Comparison of ENCODE assay signal across 12 cellular contexts in genomic region chr17:50763716-50764450, GRCh38. TPM values are rescaled to one million over a fixed set of nuclear protein-coding genes. Genes with fewer than 3 reads are reported as not detected.
A peak's percentile ranks its signal among the peaks of the same experiment; 100 is the strongest.
DNase-seq lines count a peak whose midpoint lies in the region; ATAC-seq, FAIRE-seq and TF ChIP-seq lines count a peak whose summit lies in the region.
"Had no signal": no experiment of that assay in that cellular context is flagged by ENCODE, and none has a peak within 500 bp of the region (broad histone marks: within the 10 kb centered on the region; RNA-seq: fewer than 3 reads in every experiment).

No MANE protein-coding gene starts in this region.

- TF ChIP-seq POLR2A in transverse colon (IDR thresholded peaks at IDR 0.05) = no peak

- WGBS in heart right ventricle, 2 donors = 75 to 81% methylated on average over 2 of the region's 2 CpGs
- 54 to 57% methylated on average over 1 to 2 of the region's 2 CpGs for WGBS in transverse colon (ENCODE audit: low coverage in 1 of 2), 2 donors

- no peak for FAIRE-seq in RCC 7860 (lab: Jason Lieb, UNC)

- no peaks in the 10 kb centered on the region for H3K36me3 ChIP-seq in cardiac muscle cell
- H3K36me3 ChIP-seq in heart right ventricle = no peaks in the 10 kb centered on the region
- no peaks in the 10 kb centered on the region for H3K36me3 ChIP-seq in transverse colon
- H3K36me3 ChIP-seq: esophagus squamous epithelium had no signal

- H3K4me1 ChIP-seq in cardiac muscle cell (ENCODE audit: low read depth) (peaks cover 36% of the 10 kb centered on the region), heart right ventricle (peaks cover 0 to 38% (median 29%) of the 10 kb centered on the region in 9 donors), transverse colon (peaks cover 19 to 48% (median 36%) of the 10 kb centered on the region in 4 donors)

- in situ Hi-C loops in transverse colon (cut with MboI; ENCODE audit: low pct_ligation_motif_present in 1 of 4, low pct_unique_long_range_greater_than_20kb in 1 of 4, low sequenced_read_pairs in 3 of 4) = no loop called here

- TF ChIP-seq CTCF in cardiac muscle cell (IDR thresholded peaks at IDR 0.05; ENCODE audit: low read depth, low read length) (no peak), heart right ventricle (IDR thresholded peaks at IDR 0.05) (no peak), transverse colon (IDR thresholded peaks at IDR 0.05) (no peak)

- H3K27me3 ChIP-seq in cardiac muscle cell (no peaks in the 10 kb centered on the region), heart right ventricle (no peaks in the 10 kb centered on the region), transverse colon (no peaks in the 10 kb centered on the region)
- H3K27me3 ChIP-seq: esophagus squamous epithelium had no signal

- ATAC-seq in heart right ventricle = no peak

- intact Hi-C loops in heart right ventricle (cut with DNase I) (no loop called here), transverse colon (cut with DNase I; ENCODE audit: low total_unique reads) (no loop called here)

- H3K27ac ChIP-seq in cardiac muscle cell (peak overlapping the region; percentile 73), heart right ventricle (peak overlapping the region in 1 of 10 donors; percentile 82), transverse colon (peak overlapping the region; percentile 84 to 93 (median 89))

- no peak for TF ChIP-seq EP300 in transverse colon (IDR thresholded peaks at IDR 0.05; ENCODE audit: low read depth)

- H3K9me3 ChIP-seq in cardiac muscle cell (ENCODE audit: low read depth) = no peaks in the 10 kb centered on the region
- H3K9me3 ChIP-seq in heart right ventricle = no peaks in the 10 kb centered on the region
- H3K9me3 ChIP-seq in transverse colon = no peaks in the 10 kb centered on the region
- H3K9me3 ChIP-seq: esophagus squamous epithelium had no signal

- DNase-seq in cardiac muscle cell (ENCODE audit: low read depth in 1 of 2, low spot score in 1 of 2) (no peak), heart right ventricle (no peak), NCI-H82 treated with DMSO at 0.1 percent for 48 hours (lab: John Stamatoyannopoulos, UW; ENCODE audit: unreplicated experiment) (peak; percentile 22), kidney tubule cell (ENCODE audit: low spot score) (peak; percentile 39), transverse colon (peak; percentile 62), RCC 7860 (ENCODE audit: low spot score) (no peak)
- no peak for DNase-seq in stimulated activated CD4-positive, alpha-beta T cell treated with anti-CD3 and anti-CD28 coated beads, Interleukin-2, amount 100 ng/mL, for 48 hours
- DNase-seq in activated CD8-positive, alpha-beta memory T cell treated with anti-CD3 and anti-CD28 coated beads, Interleukin-2, amount 50 U/mL, for 4 hours = no peak
- DNase-seq: esophagus squamous epithelium; stimulated activated CD4-positive, alpha-beta T cell treated with anti-CD3 and anti-CD28 coated beads, Interleukin-4, amount 100 ng/mL, for 4 hours had no signal

- H3K4me3 ChIP-seq in cardiac muscle cell = no peak overlapping the region
- no peak overlapping the region for H3K4me3 ChIP-seq in heart right ventricle
- peak overlapping the region in 1 of 4 donors; percentile 43 for H3K4me3 ChIP-seq in transverse colon

RNA-seq across cellular contexts. Expression of gene ANKRD40CL, which starts 3.4 kb away (rescaled TPM):
- total RNA-seq in cardiac muscle cell (not detected in 2 replicates), heart right ventricle (not detected), transverse colon (10 to 100 TPM; 40.8 to 86.0 (median 74.9) TPM)
- polyA plus RNA-seq in cardiac muscle cell (not detected in 2 replicates), heart right ventricle (not detected)
- total RNA-seq: esophagus squamous epithelium, RPMI7951 had no signal
- polyA plus RNA-seq: BJ had no signal

RNA-seq across cellular contexts. Expression of gene LUC7L3, which starts 44.5 kb away (rescaled TPM):
- total RNA-seq in cardiac muscle cell (72.5 and 289 TPM in 2 replicates), heart right ventricle (10 to 100 TPM; 35.7 to 63.9 (median 46.8) TPM), transverse colon (100 to 1,000 TPM in 3 of 4 donors, 10 to 100 TPM in 1; 62.8 to 984 (median 159) TPM)
- polyA plus RNA-seq in cardiac muscle cell (398 and 494 TPM in 2 replicates), heart right ventricle (100 to 1,000 TPM in 1 of 2 donors, 10 to 100 TPM in 1; 33.7 to 188 TPM)

RNA-seq across cellular contexts. Expression of gene ANKRD40, which starts 56.2 kb away (rescaled TPM):
- total RNA-seq in cardiac muscle cell = 22.8 and 23.6 TPM in 2 replicates
- polyA plus RNA-seq in cardiac muscle cell = 12.3 and 14.6 TPM in 2 replicates
- total RNA-seq in heart right ventricle = 10 to 100 TPM; 39.0 to 56.8 (median 43.6) TPM
- 10 to 100 TPM; 18.2 to 20.6 TPM for polyA plus RNA-seq in heart right ventricle
- total RNA-seq in transverse colon = 10 to 100 TPM; 18.7 to 30.8 (median 24.2) TPM

Comparison
In these comparisons a context has a peak if more than half of its experiments do, and no peak if none do; other contexts are left out.
1. DNase-seq: peak in NCI-H82 treated with DMSO at 0.1 percent for 48 hours (single experiment), kidney tubule cell (single experiment) and transverse colon (single experiment); none in cardiac muscle cell (0 of 2), heart right ventricle (0 of 2), stimulated activated CD4-positive, alpha-beta T cell treated with anti-CD3 and anti-CD28 coated beads, Interleukin-2, amount 100 ng/mL, for 48 hours (0 of 2), activated CD8-positive, alpha-beta memory T cell treated with anti-CD3 and anti-CD28 coated beads, Interleukin-2, amount 50 U/mL, for 4 hours (single experiment) and RCC 7860 (single experiment).
2. RNA of gene ANKRD40CL, which starts 3.4 kb away (total RNA-seq): 40.8 to 86.0 TPM in transverse colon; not detected in cardiac muscle cell and not detected in heart right ventricle; every median in the first group is over 10 times any median in the second.